ENCODE assay signal across 8 cellular contexts in genomic region chr22:38656256-38657148, GRCh38. TPM values are rescaled to one million over a fixed set of nuclear protein-coding genes. Genes with fewer than 3 reads are reported as not detected.
DNase-seq lines count a peak whose midpoint lies in the region; ATAC-seq and TF ChIP-seq lines count a peak whose summit lies in the region.

Gene CBY1, plus strand, starts transcription at chr22:38656638. Its CDS starts 11,417 bp downstream, at chr22:38668055.
Gene FAM227A, minus strand, starts transcription at chr22:38656392. Its CDS starts 6,224 bp downstream, at chr22:38650168.

- H3K9ac ChIP-seq in IMR-90 (ENCODE audit: low read depth, low read length), result peak within 1 kb of the TSS; percentile 98

- intact Hi-C loops in IMR-90 (cut with micrococcal nuclease), result no loop called here

- H3K9me1 ChIP-seq in IMR-90 (ENCODE audit: insufficient read depth, low read length), result peaks cover 10% of the 10 kb centered on the region; the same call in 1 of the 2 replicates

- peak within 1 kb of the TSS; percentile 99 for H3K18ac ChIP-seq in IMR-90 (ENCODE audit: low read depth, low read length)

- dilution Hi-C loops in IMR-90 (cut with HindIII; ENCODE audit: low sequenced_read_pairs, unreplicated experiment), result no loop called here

- H3K4me1 ChIP-seq in IMR-90 (ENCODE audit: control insufficient read depth, insufficient read depth, low read length) (peaks cover 7% of the 10 kb centered on the region), mononuclear cell (ENCODE audit: insufficient read depth, low read length) (peaks cover 14% of the 10 kb centered on the region)

- TSS peak; percentile 61 for BruUV-seq in IMR-90 (replicated peaks; lab: Mats Ljungman, UMichigan)

- DNase-seq in D341Med (ENCODE audit: low spot score), result peak; percentile 98
- peak; percentile 76 for DNase-seq in IMR-90
- DNase-seq in OCI-M1 (lab: John Stamatoyannopoulos, UW), result peak; percentile 89
- DNase-seq in activated T-cell treated with anti-CD3 and anti-CD28 coated beads for 48 hours (ENCODE audit: low read depth), result peak; percentile 80
- peak; percentile 34 for DNase-seq in epithelial cell of prostate (ENCODE audit: low read depth, low spot score)
- peak; percentile 67 to 76 for DNase-seq in stimulated activated CD8-positive, alpha-beta memory T cell treated with anti-CD3 and anti-CD28 coated beads, Interleukin-2, amount 100 ng/mL, for 1 hour (ENCODE audit: low read depth in 2 of 2)

- H3K9me3 ChIP-seq in IMR-90 (ENCODE audit: control insufficient read depth, insufficient read depth, low read length) (no peaks in the 10 kb centered on the region), mononuclear cell (ENCODE audit: low read depth, low read length) (no peaks in the 10 kb centered on the region)

- H3K14ac ChIP-seq in IMR-90 (replicated peaks; ENCODE audit: low read depth, low read length), result peak within 1 kb of the TSS; percentile 100

- peak; percentile 74 for TF ChIP-seq POLR2A in IMR-90 (IDR thresholded peaks at IDR 0.05; ENCODE audit: low read depth, low read length)

- peak within 1 kb of the TSS; percentile 100 for H2BK120ac ChIP-seq in IMR-90 (ENCODE audit: low read depth, low read length)

- H3K79me1 ChIP-seq in IMR-90 (ENCODE audit: low read depth in 1 of 2, low read length in 2 of 2), result peaks cover 11 to 21% of the 10 kb centered on the region in 2 experiments

- peak within 1 kb of the TSS; percentile 100 for H3K56ac ChIP-seq in IMR-90 (ENCODE audit: extremely low read depth, insufficient read depth, low read length)

- peak within 1 kb of the TSS; percentile 20; the same call in 1 of the 2 replicates for H2AK5ac ChIP-seq in IMR-90 (ENCODE audit: low read depth, low read length)

- H3K4me2 ChIP-seq in IMR-90 (ENCODE audit: low read depth, low read length), result peak within 1 kb of the TSS; percentile 87

- H4K91ac ChIP-seq in IMR-90 (ENCODE audit: insufficient read depth, low read depth, low read length), result peak within 1 kb of the TSS; percentile 100

- H4K8ac ChIP-seq in IMR-90 (ENCODE audit: low read depth in 2 of 2, low read length in 2 of 2), result peak within 1 kb of the TSS; percentile 83 to 100

- POLR2A ChIA-PET in IMR-90 (lab: Charles Lee; ENCODE audit: unreplicated experiment), result no interaction called here

- no peaks in the 10 kb centered on the region; the same call in 1 of the 2 replicates for H4K20me1 ChIP-seq in IMR-90 (ENCODE audit: insufficient read depth, low read length)

- peak within 1 kb of the TSS; percentile 100 for H3K23ac ChIP-seq in IMR-90 (ENCODE audit: low read depth, low read length)

- H3K4ac ChIP-seq in IMR-90 (ENCODE audit: low read depth, low read length), result peak within 1 kb of the TSS; percentile 100

- 4% methylated on average over 4 of the region's 70 CpGs; no CpG with 5 or more reads in 1 of the 2 experiments for WGBS in IMR-90 (ENCODE audit: extremely low coverage in 2 of 2, insufficient read length in 1 of 2), 2 experiments

- H2BK5ac ChIP-seq in IMR-90 (ENCODE audit: low read depth, low read length, poor library complexity, severe bottlenecking), result peak within 1 kb of the TSS; percentile 98

- H2AK9ac ChIP-seq in IMR-90 (replicated peaks; ENCODE audit: low read depth, low read length, poor library complexity), result peak within 1 kb of the TSS; percentile 96

- TF ChIP-seq CTCF in IMR-90 (conservative IDR thresholded peaks at IDR 0.05; ENCODE audit: low read depth, low read length), result no peak

- H3K4me3 ChIP-seq in IMR-90 (ENCODE audit: insufficient read depth, low read depth, low read length), result peak within 1 kb of the TSS; percentile 73
- H3K4me3 ChIP-seq in mononuclear cell (ENCODE audit: low read length), result peak within 1 kb of the TSS; percentile 81

- peak within 1 kb of the TSS; percentile 99 for H2BK15ac ChIP-seq in IMR-90 (ENCODE audit: low read depth, low read length)

- no peaks in the 10 kb centered on the region for H3K27me3 ChIP-seq in IMR-90 (ENCODE audit: control insufficient read depth, insufficient read depth, low read length)
- no peaks in the 10 kb centered on the region for H3K27me3 ChIP-seq in mononuclear cell (ENCODE audit: insufficient read depth, low read length)

- H4K5ac ChIP-seq in IMR-90 (ENCODE audit: low read depth, low read length), result peak within 1 kb of the TSS; percentile 99

- CTCF ChIA-PET in IMR-90 (lab: Yijun Ruan, JAX), result interaction anchor here (0.7 kb wide), 1 partner anchor 25 kb away, joined by 4 read pairs; no protein-coding TSS in a partner anchor

- peak within 1 kb of the TSS; percentile 100 for H2BK20ac ChIP-seq in IMR-90 (ENCODE audit: low read depth, low read length)

- ATAC-seq in GM21528 (IDR thresholded peaks at IDR 0.05; ENCODE audit: low FRiP score, unreplicated experiment) (peak; percentile 71), IMR-90 (ENCODE audit: low read depth) (peak; percentile 97)

- H2AFZ ChIP-seq in IMR-90 (replicated peaks; ENCODE audit: low read length, poor library complexity), result peak within 1 kb of the TSS; percentile 99

- no peaks in the 10 kb centered on the region for H3K36me3 ChIP-seq in IMR-90 (ENCODE audit: control insufficient read depth, insufficient read depth, low read length)

- H3K27ac ChIP-seq in IMR-90 (ENCODE audit: insufficient read depth, low read length) (peak within 1 kb of the TSS; percentile 95), epithelial cell of prostate (peak within 1 kb of the TSS; percentile 73)

- in situ Hi-C loops in IMR-90 (cut with MboI; ENCODE audit: low sequenced_read_pairs), result no loop called here

- TF ChIP-seq RAD21 in IMR-90 (IDR thresholded peaks at IDR 0.05; ENCODE audit: low read length), result no peak

TF ChIP-seq in IMR-90, 13 proteins besides CTCF, POLR2A, EP300 and RAD21:
- TF ChIP-seq BHLHE40 (IDR thresholded peaks at IDR 0.05; ENCODE audit: low read depth, low read length), result peak; percentile 98
- TF ChIP-seq CHD1 (IDR thresholded peaks at IDR 0.05; ENCODE audit: low read depth, low read length), result peak; percentile 93; the same call in 1 of the 2 replicates
- peak; percentile 65; the same call in 1 of the 2 replicates for TF ChIP-seq MXI1 (IDR thresholded peaks at IDR 0.05; ENCODE audit: borderline replicate concordance, low read depth, low read length)
- TF ChIP-seq, protein P1, sequence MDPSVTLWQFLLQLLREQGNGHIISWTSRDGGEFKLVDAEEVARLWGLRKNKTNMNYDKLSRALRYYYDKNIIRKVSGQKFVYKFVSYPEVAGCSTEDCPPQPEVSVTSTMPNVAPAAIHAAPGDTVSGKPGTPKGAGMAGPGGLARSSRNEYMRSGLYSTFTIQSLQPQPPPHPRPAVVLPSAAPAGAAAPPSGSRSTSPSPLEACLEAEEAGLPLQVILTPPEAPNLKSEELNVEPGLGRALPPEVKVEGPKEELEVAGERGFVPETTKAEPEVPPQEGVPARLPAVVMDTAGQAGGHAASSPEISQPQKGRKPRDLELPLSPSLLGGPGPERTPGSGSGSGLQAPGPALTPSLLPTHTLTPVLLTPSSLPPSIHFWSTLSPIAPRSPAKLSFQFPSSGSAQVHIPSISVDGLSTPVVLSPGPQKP (IDR thresholded peaks at IDR 0.05; ENCODE audit: borderline replicate concordance, low read depth, low read length), result no peak
- no peak for TF ChIP-seq MAFK (IDR thresholded peaks at IDR 0.05; ENCODE audit: low read depth, low read length)
- TF ChIP-seq MAZ (IDR thresholded peaks at IDR 0.05; ENCODE audit: borderline replicate concordance, low read depth, low read length), result peak; percentile 17; the same call in 1 of the 2 replicates

RNA-seq across cellular contexts. Expression of gene CBY1, which starts in this region (rescaled TPM):
- total RNA-seq in IMR-90 (2012; rRNA removed) (13.8 and 14.2 TPM in 2 replicates), mononuclear cell (1.4 TPM)
- polyA plus RNA-seq in IMR-90 (2012; rRNA removed), result 25.4 and 30.0 TPM in 2 replicates
- 16.5 and 23.9 TPM in 2 replicates for polyA plus RNA-seq in IMR-90 (2012; cell fraction: cytosol; rRNA removed)
- polyA plus RNA-seq in IMR-90 (2012; cell fraction: nucleus; rRNA removed; ENCODE audit: low replicate concordance), result 8.7 and 26.5 TPM in 2 replicates

RNA-seq across cellular contexts. Expression of gene FAM227A, which starts in this region (rescaled TPM):
- total RNA-seq in IMR-90 (2012; rRNA removed) (1.1 and 1.3 TPM in 2 replicates), mononuclear cell (not detected)
- polyA plus RNA-seq in IMR-90 (2012; rRNA removed), result 1.1 and 1.4 TPM in 2 replicates
- polyA plus RNA-seq in IMR-90 (2012; cell fraction: cytosol; rRNA removed), result 0.06 and 0.08 TPM in 2 replicates
- 1.7 and 6.5 TPM in 2 replicates for polyA plus RNA-seq in IMR-90 (2012; cell fraction: nucleus; rRNA removed; ENCODE audit: low replicate concordance)

Comparison
In these comparisons a context has a peak if more than half of its experiments do, and no peak if none do; other contexts are left out.
1. Peak in every context shown above with its lines: DNase-seq, ATAC-seq, H3K4me3 ChIP-seq and H3K27ac ChIP-seq.
2. DNase-seq: peak in every context shown above with its lines; median percentile 98 in D341Med; 89 in OCI-M1; 80 in activated T-cell treated with anti-CD3 and anti-CD28 coated beads for 48 hours; 76 in IMR-90; 72 in stimulated activated CD8-positive, alpha-beta memory T cell treated with anti-CD3 and anti-CD28 coated beads, Interleukin-2, amount 100 ng/mL, for 1 hour; 34 in epithelial cell of prostate.